Comparison of ENCODE assay signal across 9 cellular contexts in the genomic region with DNA sequence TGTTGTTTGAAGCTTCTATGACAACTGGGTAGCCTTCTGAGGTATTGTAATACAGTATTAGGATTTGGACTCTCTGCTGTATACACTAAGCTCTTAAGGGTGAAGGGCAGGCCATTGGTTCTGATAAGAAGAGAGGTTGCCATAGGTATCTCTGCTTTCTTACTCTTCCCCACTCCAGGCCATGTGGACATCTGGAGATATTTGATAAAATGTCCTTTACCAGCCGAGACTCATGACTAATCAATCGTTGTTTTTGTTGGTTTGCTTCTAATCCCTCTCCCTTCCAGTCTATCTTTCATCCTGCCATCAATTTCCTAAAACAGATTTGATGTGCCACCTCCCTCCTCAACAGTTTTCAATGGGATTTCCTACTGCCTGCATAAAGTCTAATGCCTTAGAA.
DNase-seq lines count a peak whose midpoint lies in the region; ATAC-seq, FAIRE-seq and TF ChIP-seq lines count a peak whose summit lies in the region.
"Had no signal": no experiment of that assay in that cellular context is flagged by ENCODE, and none has a peak within 500 bp of the region (broad histone marks: within the 10 kb centered on the region; RNA-seq: fewer than 3 reads in every experiment).

No MANE protein-coding gene starts in this region.

- no peak for ATAC-seq in Panc1
- ATAC-seq in psoas muscle, result no peak

- no peak overlapping the region for H4K8ac ChIP-seq in H1 (ENCODE audit: extremely low read depth, insufficient read depth, low read length)

- H3K23ac ChIP-seq in H1 (ENCODE audit: insufficient read length), result no peak overlapping the region

- in situ Hi-C loops in Panc1 (cut with HindIII; ENCODE audit: low pct_unique_long_range_greater_than_20kb, low sequenced_read_pairs), result no loop called here

- H2BK120ac ChIP-seq in H1 (replicated peaks; ENCODE audit: low read depth, low read length), result peak overlapping the region; percentile 89

- peak overlapping the region; percentile 87 for H3K27ac ChIP-seq in Panc1 (ENCODE audit: low read length)
- peak overlapping the region; percentile 92; the same call in 1 of the 2 replicates for H3K27ac ChIP-seq in H1 (ENCODE audit: low read depth, low read length)
- peak overlapping the region; percentile 90 for H3K27ac ChIP-seq in smooth muscle cell (ENCODE audit: low read depth)
- H3K27ac ChIP-seq in tibial nerve, result peak overlapping the region in 1 of 4 donors; percentile 77
- H3K27ac ChIP-seq in psoas muscle, result no peak overlapping the region

- H4K91ac ChIP-seq in H1 (replicated peaks; ENCODE audit: insufficient read length, low read length), result peak overlapping the region; percentile 90

- peaks cover 26% of the 10 kb centered on the region for H3F3A ChIP-seq in smooth muscle cell (ENCODE audit: low read depth)

- H3K4me3 Mint-ChIP-seq in activated CD4-positive, alpha-beta T cell treated with anti-CD3 and anti-CD28 coated beads, Interleukin-2, amount 10 ng/mL, durations not matched to agents 24 days and 14 days, result peak overlapping the region; percentile 24

- H3K4me3 ChIP-seq in Panc1 (ENCODE audit: low read depth in 2 of 2, low read length in 2 of 2) (peak overlapping the region in 1 of 2 experiments; percentile 41; a peak in 1 of 4 replicates), H1 (ENCODE audit: extremely low read depth in 1 of 4, insufficient read depth in 2 of 4, low read depth in 3 of 4, low read length in 4 of 4) (peak overlapping the region in 1 of 4 experiments; percentile 0; a peak in 1 of 8 replicates), smooth muscle cell (no peak overlapping the region), tibial nerve (no peak overlapping the region), psoas muscle (no peak overlapping the region)

- intact Hi-C loops in activated CD4-positive, alpha-beta T cell treated with anti-CD3 and anti-CD28 coated beads, Interleukin-2, amount 10 ng/mL, durations not matched to agents 24 days and 14 days (cut with micrococcal nuclease), result loop anchor here (2.0 to 10.0 kb wide), 6 partner anchors 44 to 946 kb away; partner anchors contain the start of gene DEGS1
- intact Hi-C loops in Panc1 (cut with micrococcal nuclease; ENCODE audit: unreplicated experiment), result no loop called here
- intact Hi-C loops in psoas muscle (cut with DNase I), result no loop called here

- H3K4me1 Mint-ChIP-seq in activated CD4-positive, alpha-beta T cell treated with anti-CD3 and anti-CD28 coated beads, Interleukin-2, amount 10 ng/mL, durations not matched to agents 24 days and 14 days, result peaks cover 63% of the 10 kb centered on the region

- H3K4me1 ChIP-seq in Panc1 (ENCODE audit: control insufficient read depth, insufficient read depth, low read length), result peaks cover 39% of the 10 kb centered on the region
- peaks cover 22 to 41% (median 29%) of the 10 kb centered on the region in 4 experiments for H3K4me1 ChIP-seq in H1 (replicated peaks in 1 of 4; ENCODE audit: control insufficient read depth in 3 of 4, insufficient read depth in 4 of 4, low read length in 3 of 4)
- peaks cover 44% of the 10 kb centered on the region for H3K4me1 ChIP-seq in smooth muscle cell (ENCODE audit: low read depth)
- peaks cover 0 to 45% (median 34%) of the 10 kb centered on the region in 4 donors for H3K4me1 ChIP-seq in tibial nerve
- peaks cover 29% of the 10 kb centered on the region for H3K4me1 ChIP-seq in psoas muscle

- TF ChIP-seq EP300 in H1 (IDR thresholded peaks at IDR 0.05; ENCODE audit: borderline replicate concordance in 1 of 2, low read depth in 2 of 2, low read length in 2 of 2) (no peak), tibial nerve (IDR thresholded peaks at IDR 0.05) (no peak)

- H3K27me3 Mint-ChIP-seq in activated CD4-positive, alpha-beta T cell treated with anti-CD3 and anti-CD28 coated beads, Interleukin-2, amount 10 ng/mL, durations not matched to agents 24 days and 14 days, result no peaks in the 10 kb centered on the region

- H2BK15ac ChIP-seq in H1 (ENCODE audit: low read length), result 0 out of 2 replicates have a peak overlapping the region, but pooled peaks have one; percentile 51

- no peaks in the 10 kb centered on the region for H3K36me3 ChIP-seq in Panc1 (ENCODE audit: control insufficient read depth, insufficient read depth, low read length)
- H3K36me3 ChIP-seq in H1 (ENCODE audit: control insufficient read depth in 2 of 4, insufficient read depth in 4 of 4, low read length in 3 of 4), result 0 out of 8 replicates have a peak, but pooled peaks cover 0 to 5% (median 0%) of the 10 kb centered on the region in 4 experiments
- H3K36me3 ChIP-seq in smooth muscle cell (ENCODE audit: low read depth), result no peaks in the 10 kb centered on the region
- no peaks in the 10 kb centered on the region for H3K36me3 ChIP-seq in tibial nerve
- H3K36me3 ChIP-seq in psoas muscle (ENCODE audit: insufficient read depth in 1 of 2, low read depth in 1 of 2), result no peaks in the 10 kb centered on the region

- H3K18ac ChIP-seq in H1 (ENCODE audit: extremely low read depth, low read length), result 0 out of 2 replicates have a peak overlapping the region, but pooled peaks have one; percentile 49

- H3K9ac ChIP-seq in H1 (replicated peaks in 1 of 4; ENCODE audit: extremely low read depth in 1 of 4, low read depth in 3 of 4, low read length in 3 of 4) (no peak overlapping the region), smooth muscle cell (ENCODE audit: low read depth) (peak overlapping the region; percentile 34)

- H3K14ac ChIP-seq in H1 (ENCODE audit: insufficient read length), result no peak overlapping the region

- FAIRE-seq in H1 (lab: Jason Lieb, UNC), result no peak

- peak overlapping the region; percentile 92; the same call in 1 of the 2 replicates for H2BK20ac ChIP-seq in H1 (ENCODE audit: low read length)

- BruUV-seq in Panc1 (replicated peaks; lab: Mats Ljungman, UMichigan), result TSS peak; percentile 70

- no peaks in the 10 kb centered on the region for H3K23me2 ChIP-seq in H1 (ENCODE audit: low read depth, low read length)

- H3K79me2 ChIP-seq in H1 (ENCODE audit: control insufficient read depth in 1 of 2, insufficient read depth in 2 of 2, low read length in 2 of 2), result no peaks in the 10 kb centered on the region
- no peaks in the 10 kb centered on the region for H3K79me2 ChIP-seq in smooth muscle cell (ENCODE audit: low read depth)

- peak overlapping the region; percentile 83 for H3K56ac ChIP-seq in H1 (replicated peaks; ENCODE audit: insufficient read length, low read depth, low read length)

- TF ChIP-seq POLR2A in H1 (IDR thresholded peaks at IDR 0.05; ENCODE audit: control extremely low read depth in 1 of 2, low read depth in 2 of 2, low read length in 2 of 2) (no peak; a peak in 1 of 3 replicates), tibial nerve (IDR thresholded peaks at IDR 0.05) (no peak)

- H3K9me3 ChIP-seq in Panc1 (ENCODE audit: control insufficient read depth, insufficient read depth, low read depth, low read length) (peaks cover 9% of the 10 kb centered on the region; the same call in 1 of the 2 replicates), H1 (ENCODE audit: insufficient read depth in 2 of 2, low read depth in 1 of 2, low read length in 1 of 2) (peaks cover 5 to 10% of the 10 kb centered on the region in 2 experiments; a peak in 3 of 4 replicates), smooth muscle cell (replicated peaks; ENCODE audit: low read depth) (no peaks in the 10 kb centered on the region), tibial nerve (peaks cover 0 to 6% (median 0%) of the 10 kb centered on the region in 4 donors), psoas muscle (no peaks in the 10 kb centered on the region)

- H3K36me3 Mint-ChIP-seq in activated CD4-positive, alpha-beta T cell treated with anti-CD3 and anti-CD28 coated beads, Interleukin-2, amount 10 ng/mL, durations not matched to agents 24 days and 14 days (ENCODE audit: low read depth), result no peaks in the 10 kb centered on the region

- no peak for DNase-seq in activated CD4-positive, alpha-beta T cell treated with anti-CD3 and anti-CD28 coated beads, Interleukin-2, amount 10 ng/mL, durations not matched to agents 24 days and 14 days
- no peak for DNase-seq in activated CD4-positive, alpha-beta T cell treated with anti-CD3 and anti-CD28 coated beads, Interleukin-2, amount 50 U/mL, for 48 hours
- DNase-seq in Panc1 (ENCODE audit: low read depth, low spot score) (no peak), H1 (ENCODE audit: low read depth in 1 of 2, low spot score in 2 of 2) (no peak), smooth muscle cell (lab: John Stamatoyannopoulos, UW; ENCODE audit: unreplicated experiment) (no peak), tibial nerve (ENCODE audit: low spot score in 2 of 2) (no peak), cortex of kidney (lab: John Stamatoyannopoulos, UW) (no peak), psoas muscle (no peak)

- H3K4me2 ChIP-seq in H1 (ENCODE audit: insufficient read depth in 1 of 2, low read depth in 2 of 2, low read length in 2 of 2) (peak overlapping the region in 1 of 2 experiments; percentile 28; a peak in 1 of 4 replicates), smooth muscle cell (peak overlapping the region; percentile 78)

- no peak overlapping the region for H4K5ac ChIP-seq in H1 (ENCODE audit: insufficient read length, low read depth, low read length)

- H2AFZ ChIP-seq in H1 (ENCODE audit: low read length), result no peak overlapping the region
- peak overlapping the region; percentile 8 for H2AFZ ChIP-seq in smooth muscle cell (ENCODE audit: low read depth)

- peak overlapping the region; percentile 75 for H3K27ac Mint-ChIP-seq in activated CD4-positive, alpha-beta T cell treated with anti-CD3 and anti-CD28 coated beads, Interleukin-2, amount 10 ng/mL, durations not matched to agents 24 days and 14 days
- H3K27ac Mint-ChIP-seq: progenitor cell of endocrine pancreas had no signal

- peak overlapping the region; percentile 26; the same call in 1 of the 2 replicates for H2AK5ac ChIP-seq in H1 (ENCODE audit: low read depth, low read length)

- peaks cover 9% of the 10 kb centered on the region for H3K9me3 Mint-ChIP-seq in activated CD4-positive, alpha-beta T cell treated with anti-CD3 and anti-CD28 coated beads, Interleukin-2, amount 10 ng/mL, durations not matched to agents 24 days and 14 days

- no peaks in the 10 kb centered on the region for H3K79me1 ChIP-seq in H1 (ENCODE audit: low read depth, low read length)

- H3K27me3 ChIP-seq in Panc1 (ENCODE audit: control insufficient read depth, insufficient read depth, low read length) (no peaks in the 10 kb centered on the region), H1 (replicated peaks in 1 of 4; ENCODE audit: control insufficient read depth in 3 of 4, extremely low read depth in 1 of 4, insufficient read depth in 3 of 4, low read length in 3 of 4) (no peaks in the 10 kb centered on the region), smooth muscle cell (ENCODE audit: low read depth) (no peaks in the 10 kb centered on the region), tibial nerve (no peaks in the 10 kb centered on the region), psoas muscle (ENCODE audit: insufficient read depth in 3 of 3, low read length in 2 of 3) (no peaks in the 10 kb centered on the region)

- CTCF ChIA-PET in Panc1 (lab: Charles Lee), result interaction anchor here (1.0 to 1.1 kb wide), 2 partner anchors 42 to 424 kb away, joined by 6 to 7 read pairs; no protein-coding TSS in a partner anchor
- CTCF ChIA-PET in H1 (lab: Charles Lee; ENCODE audit: partially characterized antibody), result interaction anchor here (1.0 to 2.8 kb wide), 5 partner anchors 11 to 424 kb away, joined by 3 to 17 read pairs (median 4); no protein-coding TSS in a partner anchor

- H3K4ac ChIP-seq in H1 (replicated peaks; ENCODE audit: insufficient read length, low read depth, low read length), result peak overlapping the region; percentile 88

- POLR2A ChIA-PET in Panc1 (lab: Charles Lee), result no interaction called here
- POLR2A ChIA-PET in H1 (lab: Charles Lee; ENCODE audit: partially characterized antibody), result interaction anchor here (0.6 to 2.7 kb wide), 6 partner anchors 12 to 740 kb away, joined by 3 to 23 read pairs (median 6); partner anchors contain the start of gene WDR26

- TF ChIP-seq RAD21 in H1 (IDR thresholded peaks at IDR 0.05 in 1 of 2, conservative IDR thresholded peaks at IDR 0.05 in 1 of 2; ENCODE audit: low read depth in 2 of 2, low read length in 2 of 2), result no peak

- H2BK12ac ChIP-seq in H1 (ENCODE audit: low read depth, low read length), result peak overlapping the region; percentile 83

- H4K20me1 ChIP-seq in H1 (replicated peaks in 1 of 2; ENCODE audit: control insufficient read depth in 1 of 2, insufficient read depth in 2 of 2, low read length in 2 of 2) (no peaks in the 10 kb centered on the region), smooth muscle cell (ENCODE audit: low read depth) (no peaks in the 10 kb centered on the region)

- H2BK5ac ChIP-seq in H1 (ENCODE audit: low read depth, low read length), result peak overlapping the region; percentile 94

- no peak for TF ChIP-seq CTCF in Panc1 (IDR thresholded peaks at IDR 0.05)
- no peak for TF ChIP-seq CTCF in H1 (IDR thresholded peaks at IDR 0.05; ENCODE audit: control extremely low read depth in 1 of 3, insufficient read depth in 1 of 3, low read depth in 1 of 3, low read length in 3 of 3)
- TF ChIP-seq CTCF in smooth muscle cell (IDR thresholded peaks at IDR 0.05; ENCODE audit: borderline replicate concordance, insufficient read depth, poor library complexity, severe bottlenecking), result no peak
- TF ChIP-seq CTCF in tibial nerve (IDR thresholded peaks at IDR 0.05), result no peak
- no peak for TF ChIP-seq CTCF in psoas muscle (IDR thresholded peaks at IDR 0.05)

- 75% methylated on average over 2 of the region's 2 CpGs; no CpG with 5 or more reads in 1 of the 2 experiments for WGBS in H1 (ENCODE audit: extremely low coverage in 1 of 2, insufficient coverage in 1 of 2, insufficient read length in 1 of 2, insufficient replicate concordance in 2 of 2, low coverage in 1 of 2, low lambda C conversion rate in 2 of 2, missing lambda C conversion rate in 1 of 2), 2 experiments
- 27% methylated on average over 2 of the region's 2 CpGs for WGBS in smooth muscle cell (ENCODE audit: low lambda C conversion rate)
- 56 to 79% methylated on average over 2 of the region's 2 CpGs for WGBS in tibial nerve, 2 donors
- 64 to 79% (median 64%) methylated on average over 2 of the region's 2 CpGs for WGBS in psoas muscle, 3 donors
